Comparison of ENCODE assay signal across 38 cellular contexts in genomic region chr1:223146745-223147144, GRCh38. TPM values are rescaled to one million over a fixed set of nuclear protein-coding genes. Genes with fewer than 3 reads are reported as not detected.
DNase-seq lines count a peak whose midpoint lies in the region; ATAC-seq, FAIRE-seq and TF ChIP-seq lines count a peak whose summit lies in the region.
"Had no signal": no experiment of that assay in that cellular context is flagged by ENCODE, and none has a peak within 500 bp of the region (broad histone marks: within the 10 kb centered on the region; RNA-seq: fewer than 3 reads in every experiment).

No MANE protein-coding gene starts in this region.

- H3K27me3 ChIP-seq in GM12878 (replicated peaks in 1 of 2; ENCODE audit: control insufficient read depth in 2 of 2, insufficient read depth in 2 of 2, low read length in 1 of 2) (no peaks in the 10 kb centered on the region), K562 (ENCODE audit: control insufficient read depth in 2 of 2, insufficient read depth in 2 of 2, low read length in 2 of 2) (no peaks in the 10 kb centered on the region), sigmoid colon (no peaks in the 10 kb centered on the region)
- H3K27me3 ChIP-seq: BE2C; BLaER1; BLaER1 treated with 17β-estradiol and CSF1 and Interleukin-3, amounts not matched to agents 10 nM and 100 nM had no signal

- TF ChIP-seq POLR2A in GM12878 (IDR thresholded peaks at IDR 0.05; ENCODE audit: low read depth, low read length) (no peak), K562 (conservative IDR thresholded peaks at IDR 0.05) (no peak), sigmoid colon (IDR thresholded peaks at IDR 0.05) (no peak)

- H2AFZ ChIP-seq in GM12878 (ENCODE audit: control insufficient read depth, low read depth, low read length): no peak overlapping the region
- no peak overlapping the region for H2AFZ ChIP-seq in K562 (ENCODE audit: low read depth, low read length)

- no peaks in the 10 kb centered on the region for H3K36me3 ChIP-seq in GM12878 (ENCODE audit: control insufficient read depth in 2 of 2, insufficient read depth in 2 of 2, low read length in 1 of 2)
- no peaks in the 10 kb centered on the region for H3K36me3 ChIP-seq in K562 (ENCODE audit: control insufficient read depth, insufficient read depth, low read length)
- no peaks in the 10 kb centered on the region for H3K36me3 ChIP-seq in sigmoid colon
- H3K36me3 ChIP-seq: BE2C; BLaER1; BLaER1 treated with 17β-estradiol and CSF1 and Interleukin-3, amounts not matched to agents 10 nM and 100 nM had no signal

- TF ChIP-seq EP300 in GM12878 (IDR thresholded peaks at IDR 0.05; ENCODE audit: borderline replicate concordance in 1 of 2, control insufficient read depth in 1 of 2, low read depth in 2 of 2, low read length in 2 of 2): no peak
- no peak for TF ChIP-seq EP300 in K562 (IDR thresholded peaks at IDR 0.05; ENCODE audit: low read length)
- TF ChIP-seq EP300 in sigmoid colon (IDR thresholded peaks at IDR 0.05): no peak

- no peak for TF ChIP-seq RAD21 in GM12878 (IDR thresholded peaks at IDR 0.05; ENCODE audit: insufficient read depth, low read depth, low read length)
- TF ChIP-seq RAD21 in K562 (CRISPR knock-in tag; conservative IDR thresholded peaks at IDR 0.05 in 1 of 2, IDR thresholded peaks at IDR 0.05 in 1 of 2): no peak

- CTCF ChIA-PET in HEK293T (lab: Yijun Ruan, JAX): interaction anchor here (2.2 kb wide), 1 partner anchor 13 kb away, joined by 5 read pairs; no protein-coding TSS in a partner anchor
- CTCF ChIA-PET in GM12878 (lab: Yijun Ruan, JAX): interaction anchor here (1.1 to 2.0 kb wide), 3 partner anchors 9 to 98 kb away, joined by 3 to 10 read pairs (median 7); no protein-coding TSS in a partner anchor
- CTCF ChIA-PET in K562 (lab: Yijun Ruan, JAX; ENCODE audit: low intra/inter-chr PET ratio): no interaction called here
- CTCF ChIA-PET in activated CD4-positive, alpha-beta memory T cell treated with anti-CD3 and anti-CD28 coated beads, Interleukin-2, amount 10 ng/mL, durations not matched to agents 7 days and 5 days (lab: Charles Lee): interaction anchor here (1.4 to 2.1 kb wide), 2 partner anchors 13 to 23 kb away, joined by 5 to 11 read pairs; no protein-coding TSS in a partner anchor

- peaks cover 13% of the 10 kb centered on the region for H3K27me3 Mint-ChIP-seq in activated CD4-positive, alpha-beta memory T cell treated with anti-CD3 and anti-CD28 coated beads, Interleukin-2, amount 10 ng/mL, durations not matched to agents 7 days and 5 days
- H3K27me3 Mint-ChIP-seq: CD4-positive, alpha-beta T cell had no signal

- in situ Hi-C loops in GM12878 (cut with MboI): loop anchor here (25.0 kb wide), 1 partner anchor 1191 kb away; the partner anchor contains the start of gene NVL
- in situ Hi-C loops in K562 (cut with MboI): loop anchor here (25.0 kb wide), 1 partner anchor 541 kb away; no protein-coding TSS in a partner anchor

- H3K4me1 ChIP-seq in GM12878 (ENCODE audit: control insufficient read depth, insufficient read depth, low read length): peaks cover 12% of the 10 kb centered on the region
- H3K4me1 ChIP-seq in K562 (replicated peaks in 1 of 2; ENCODE audit: control insufficient read depth in 2 of 2, insufficient read depth in 2 of 2, low read length in 2 of 2): peaks cover 22 to 23% of the 10 kb centered on the region in 2 experiments
- H3K4me1 ChIP-seq in sigmoid colon: peaks cover 0 to 25% (median 16%) of the 10 kb centered on the region in 4 donors
- H3K4me1 ChIP-seq: BE2C had no signal

- no peak for TF ChIP-seq CTCF in GM12878 (IDR thresholded peaks at IDR 0.05 in 2 of 3, conservative IDR thresholded peaks at IDR 0.05 in 1 of 3; ENCODE audit: control insufficient read depth in 2 of 3, extremely low read depth in 1 of 3, insufficient read depth in 1 of 3, low read depth in 3 of 3, low read length in 3 of 3)
- no peak for TF ChIP-seq CTCF in K562 (IDR thresholded peaks at IDR 0.05 in 2 of 3, conservative IDR thresholded peaks at IDR 0.05 in 1 of 3; ENCODE audit: insufficient read depth in 2 of 3, low read depth in 1 of 3, low read length in 3 of 3)
- no peak for TF ChIP-seq CTCF in sigmoid colon (IDR thresholded peaks at IDR 0.05)

- H3K4me2 ChIP-seq in GM12878 (ENCODE audit: control insufficient read depth, insufficient read depth): no peak overlapping the region
- no peak overlapping the region for H3K4me2 ChIP-seq in K562 (ENCODE audit: insufficient read depth, low read length)
- H3K4me2 ChIP-seq: A549; BLaER1; BLaER1 treated with 17β-estradiol and CSF1 and Interleukin-3, amounts not matched to agents 10 nM and 100 nM had no signal

- H3K9me1 ChIP-seq in K562 (ENCODE audit: control insufficient read depth, insufficient read depth, low read length): peaks cover 3% of the 10 kb centered on the region

- H3K4me1 Mint-ChIP-seq in activated CD4-positive, alpha-beta memory T cell treated with anti-CD3 and anti-CD28 coated beads, Interleukin-2, amount 10 ng/mL, durations not matched to agents 7 days and 5 days: peaks cover 9% of the 10 kb centered on the region

- BruUV-seq in GM12878 (replicated peaks; lab: Mats Ljungman, UMichigan): no TSS peak
- BruUV-seq in K562 (replicated peaks; lab: Mats Ljungman, UMichigan): no TSS peak

- H3K36me3 Mint-ChIP-seq in activated CD4-positive, alpha-beta memory T cell treated with anti-CD3 and anti-CD28 coated beads, Interleukin-2, amount 10 ng/mL, durations not matched to agents 7 days and 5 days (ENCODE audit: low read depth): no peaks in the 10 kb centered on the region
- H3K36me3 Mint-ChIP-seq: CD14-positive monocyte; CD4-positive, alpha-beta memory T cell; CD4-positive, CD25-positive, alpha-beta regulatory T cell; CD8-positive, alpha-beta T cell had no signal

- H3K9ac ChIP-seq in GM12878 (ENCODE audit: control insufficient read depth, insufficient read depth, low read length): no peak overlapping the region
- H3K9ac ChIP-seq in K562 (ENCODE audit: insufficient read depth in 1 of 2, low read depth in 2 of 2, low read length in 2 of 2): no peak overlapping the region
- H3K9ac ChIP-seq: BLaER1; BLaER1 treated with 17β-estradiol and CSF1 and Interleukin-3, amounts not matched to agents 10 nM and 100 nM had no signal

- H3K79me2 ChIP-seq in GM12878 (ENCODE audit: control insufficient read depth, insufficient read depth, low read length) (no peaks in the 10 kb centered on the region), K562 (ENCODE audit: control insufficient read depth, insufficient read depth, low read length) (no peaks in the 10 kb centered on the region)

- intact Hi-C loops in GM12878 (cut with micrococcal nuclease; ENCODE audit: unreplicated experiment): no loop called here
- intact Hi-C loops in K562 (cut with micrococcal nuclease): no loop called here
- intact Hi-C loops in sigmoid colon (cut with DNase I): no loop called here
- intact Hi-C loops in left ventricle myocardium superior (cut with micrococcal nuclease): no loop called here

- DNase-seq in HEK293T (ENCODE audit: extremely low spot score) (no peak), GM12878 (ENCODE audit: low read depth, low spot score) (no peak), K562 (ENCODE audit: extremely low read depth in 1 of 4, low spot score in 3 of 4) (no peak), sigmoid colon (peak; percentile 21), amniotic stem cell (lab: John Stamatoyannopoulos, UW) (no peak), left ventricle myocardium superior (no peak), NCI-H2196 treated with DMSO at 0.1 percent for 48 hours (lab: John Stamatoyannopoulos, UW; ENCODE audit: unreplicated experiment) (no peak)
- DNase-seq in activated CD4-positive, alpha-beta memory T cell treated with anti-CD3 and anti-CD28 coated beads, Interleukin-2, amount 10 ng/mL, durations not matched to agents 7 days and 5 days: no peak
- DNase-seq: 8988T; ACHN; AML-193; BE2C; C1 segment of cervical spinal cord; Caco-2; Calu3; CD4-positive, alpha-beta memory T cell; CD4-positive, alpha-beta T cell; CD4-positive, CD25-positive, alpha-beta regulatory T cell; CD8-positive, alpha-beta memory T cell; CD8-positive, alpha-beta T cell; COR-L47; DMS 273 treated with DMSO at 0.1 percent for 48 hours; DMS153; DMS53; DMS79; DMS79 treated with DMSO at 0.1 percent for 48 hours; DND-41; EL had no signal

- H3K9me3 ChIP-seq in GM12878 (replicated peaks; ENCODE audit: control insufficient read depth, insufficient read depth, low read length) (no peaks in the 10 kb centered on the region; the same call in 2 of the 3 replicates), K562 (replicated peaks; ENCODE audit: control insufficient read depth, insufficient read depth, low read depth, low read length) (no peaks in the 10 kb centered on the region), sigmoid colon (peaks cover 0 to 4% (median 0%) of the 10 kb centered on the region in 4 donors)
- H3K9me3 ChIP-seq: BE2C, Caco-2 had no signal

- no peak for FAIRE-seq in GM12878 (lab: Jason Lieb, UNC)
- FAIRE-seq in K562 (lab: Jason Lieb, UNC): no peak
- FAIRE-seq: A204.1, A549, D721Med had no signal

- no peak overlapping the region for H3K4me3 Mint-ChIP-seq in activated CD4-positive, alpha-beta memory T cell treated with anti-CD3 and anti-CD28 coated beads, Interleukin-2, amount 10 ng/mL, durations not matched to agents 7 days and 5 days
- H3K4me3 Mint-ChIP-seq: B cell; CD14-positive monocyte; CD4-positive, alpha-beta memory T cell; CD4-positive, alpha-beta T cell; CD8-positive, alpha-beta T cell had no signal

- peaks cover 10% of the 10 kb centered on the region for H3K9me3 Mint-ChIP-seq in activated CD4-positive, alpha-beta memory T cell treated with anti-CD3 and anti-CD28 coated beads, Interleukin-2, amount 10 ng/mL, durations not matched to agents 7 days and 5 days
- H3K9me3 Mint-ChIP-seq: CD8-positive, alpha-beta T cell had no signal

- ATAC-seq in GM12878: no peak
- ATAC-seq in K562: no peak
- ATAC-seq in left ventricle myocardium superior: no peak
- ATAC-seq: A549; CD8-positive, alpha-beta T cell had no signal

- 44% methylated on average over 2 of the region's 2 CpGs for WGBS in GM12878 (ENCODE audit: insufficient coverage, insufficient replicate concordance, low lambda C conversion rate, missing lambda C conversion rate)
- 33% methylated on average over 2 of the region's 2 CpGs for WGBS in K562 (ENCODE audit: insufficient coverage, low coverage, missing lambda C conversion rate)
- 92 to 93% methylated on average over 2 of the region's 2 CpGs for WGBS in sigmoid colon, 2 donors

- H4K20me1 ChIP-seq in GM12878 (ENCODE audit: control insufficient read depth, insufficient read depth): no peaks in the 10 kb centered on the region
- no peaks in the 10 kb centered on the region for H4K20me1 ChIP-seq in K562 (replicated peaks; ENCODE audit: control insufficient read depth, insufficient read depth, low read length)
- H4K20me1 ChIP-seq: BLaER1; BLaER1 treated with 17β-estradiol and CSF1 and Interleukin-3, amounts not matched to agents 10 nM and 100 nM had no signal

- RAD21 ChIA-PET in GM12878 (lab: Charles Lee; ENCODE audit: unreplicated experiment): interaction anchor here (1.1 kb wide), 1 partner anchor 34 kb away, joined by 3 read pairs; no protein-coding TSS in a partner anchor

- H3K4me3 ChIP-seq in GM12878 (no peak overlapping the region), K562 (no peak overlapping the region), sigmoid colon (no peak overlapping the region)
- H3K4me3 ChIP-seq: A549; BLaER1; BLaER1 treated with 17β-estradiol and CSF1 and Interleukin-3, amounts not matched to agents 10 nM and 100 nM had no signal

- no peak overlapping the region for H3K27ac ChIP-seq in GM12878 (ENCODE audit: control insufficient read depth, insufficient read depth)
- no peak overlapping the region for H3K27ac ChIP-seq in K562 (ENCODE audit: extremely low read depth, low read depth, low read length)
- H3K27ac ChIP-seq in sigmoid colon: no peak overlapping the region
- H3K27ac ChIP-seq: 22Rv1; A549; BLaER1; BLaER1 treated with 17β-estradiol and CSF1 and Interleukin-3, amounts not matched to agents 10 nM and 100 nM; C4-2B had no signal

- no peak overlapping the region for H3K27ac Mint-ChIP-seq in activated CD4-positive, alpha-beta memory T cell treated with anti-CD3 and anti-CD28 coated beads, Interleukin-2, amount 10 ng/mL, durations not matched to agents 7 days and 5 days
- H3K27ac Mint-ChIP-seq: B cell; CD4-positive, alpha-beta memory T cell; CD4-positive, alpha-beta T cell; CD4-positive, CD25-positive, alpha-beta regulatory T cell; CD8-positive, alpha-beta T cell had no signal

- POLR2A ChIA-PET in HEK293T (lab: Yijun Ruan, JAX): no interaction called here
- POLR2A ChIA-PET in GM12878 (lab: Charles Lee): no interaction called here
- POLR2A ChIA-PET in K562 (lab: Yijun Ruan, JAX): no interaction called here
- POLR2A ChIA-PET in activated CD4-positive, alpha-beta memory T cell treated with anti-CD3 and anti-CD28 coated beads, Interleukin-2, amount 10 ng/mL, durations not matched to agents 7 days and 5 days (lab: Charles Lee): no interaction called here

- SMC1A ChIA-PET in GM12878 (lab: Charles Lee; ENCODE audit: uncharacterized antibody, unreplicated experiment): interaction anchor here (0.6 to 1.1 kb wide), 3 partner anchors 29 to 98 kb away, joined by 3 read pairs; no protein-coding TSS in a partner anchor

RNA-seq across cellular contexts. Expression of gene TLR5, which starts 3.7 kb away (rescaled TPM):
- 15.8 and 18.4 TPM in 2 replicates for total RNA-seq in GM12878 (2013; cell fraction: nucleolus; rRNA removed)
- 0.38 and 0.45 TPM in 2 replicates for total RNA-seq in GM12878 (2014; rRNA removed)
- total RNA-seq in GM12878 (2014; rRNA removed; fragmentation: Illumina TruSeq; extraction: Trizol): 0.89 and 1.3 TPM in 2 replicates
- 0.56 and 0.69 TPM in 2 replicates for total RNA-seq in GM12878 (2021)
- polyA plus RNA-seq in GM12878 (2011; ENCODE audit: low read depth): not detected
- polyA plus RNA-seq in GM12878 (2011; rRNA removed): 5.3 and 5.8 TPM in 2 replicates
- 4.3 and 9.8 TPM in 2 replicates for polyA plus RNA-seq in GM12878 (2011; cell fraction: cytosol; rRNA removed)
- polyA plus RNA-seq in GM12878 (2011; cell fraction: nucleus; rRNA removed): 8.7 and 9.9 TPM in 2 replicates
- polyA plus RNA-seq in GM12878 (2012): 0.04 TPM in 1 of 2 replicates, not detected in the other
- 0.93 and 1.9 TPM in 2 replicates for polyA plus RNA-seq in GM12878 (2014; fragmentation: Illumina TruSeq; extraction: Trizol)
- polyA plus RNA-seq in GM12878 (2014; fragmentation: Nextera tagmentation; extraction: Ambion mirVana): under 1 TPM; 0.34 to 0.51 TPM
- polyA plus RNA-seq in GM12878 (2014; rRNA removed): 0.72 and 1.1 TPM in 2 replicates
- 1 to 10 TPM in 1 of 2 experiments, under 1 TPM in 1; 0.60 to 1.2 TPM for polyA plus RNA-seq in GM12878 (2016; fragmentation: Nextera tagmentation; extraction: Ambion mirVana)
- 6.9 and 9.6 TPM in 2 replicates for polyA minus RNA-seq in GM12878 (2011; rRNA and poly(A)+ RNA removed)
- 1.2 and 2.4 TPM in 2 replicates for polyA minus RNA-seq in GM12878 (2011; cell fraction: cytosol; rRNA and poly(A)+ RNA removed)
- polyA minus RNA-seq in GM12878 (2011; cell fraction: nucleus; rRNA and poly(A)+ RNA removed): 6.2 and 7.3 TPM in 2 replicates
- 16.1 and 23.2 TPM in 2 replicates for total RNA-seq in K562 (2011; cell fraction: chromatin; rRNA removed; ENCODE audit: low replicate concordance)
- total RNA-seq in K562 (2011; cell fraction: nucleolus; rRNA removed): 13.3 and 14.8 TPM in 2 replicates
- 14.8 and 22.7 TPM in 2 replicates for total RNA-seq in K562 (2011; cell fraction: nucleoplasm; rRNA removed)
- 1.4 and 1.5 TPM in 2 replicates for total RNA-seq in K562 (2014; rRNA removed)
- 1.9 and 2.6 TPM in 2 replicates for total RNA-seq in K562 (2014; rRNA removed; fragmentation: Illumina TruSeq; extraction: Trizol)
- 0.94 and 1.1 TPM in 2 replicates for total RNA-seq in K562 (2015; rRNA removed; fragmentation: Illumina TruSeq; extraction: Trizol)
- total RNA-seq in K562 (2021): 1.8 and 2.8 TPM in 2 replicates
- 3.3 and 7.4 TPM in 2 replicates for polyA plus RNA-seq in K562 (2011; rRNA removed)
- 8.9 and 20.6 TPM in 2 replicates for polyA plus RNA-seq in K562 (2011; cell fraction: cytosol; rRNA removed)
- polyA plus RNA-seq in K562 (2011; cell fraction: nucleus; rRNA removed): 11.1 and 28.8 TPM in 2 replicates
- 0.82 and 1.3 TPM in 2 replicates for polyA plus RNA-seq in K562 (2012)
- polyA plus RNA-seq in K562 (2014; fragmentation: Illumina TruSeq; extraction: Trizol): 1.9 and 2.4 TPM in 2 replicates
- 1 to 10 TPM in 1 of 2 experiments, under 1 TPM in 1; 0.93 to 1.0 TPM for polyA plus RNA-seq in K562 (2014; fragmentation: Nextera tagmentation; extraction: Ambion mirVana)
- polyA plus RNA-seq in K562 (2014; rRNA removed): 2.9 and 3.2 TPM in 2 replicates
- 3.9 and 7.9 TPM in 2 replicates for polyA minus RNA-seq in K562 (2011; rRNA and poly(A)+ RNA removed)
- polyA minus RNA-seq in K562 (2011; cell fraction: cytosol; rRNA and poly(A)+ RNA removed): 1.5 TPM in 1 of 2 replicates, not detected in the other
- polyA minus RNA-seq in K562 (2011; cell fraction: nucleus; rRNA and poly(A)+ RNA removed): 7.6 and 13.1 TPM in 2 replicates
- total RNA-seq in sigmoid colon: 10 to 100 TPM in 1 of 4 donors, 1 to 10 TPM in 3; 3.6 to 10.2 (median 4.3) TPM
- polyA plus RNA-seq in sigmoid colon: 1 to 10 TPM in 1 of 3 donors, under 1 TPM in 2; 0.23 to 1.9 (median 0.60) TPM
- total RNA-seq in activated CD4-positive, alpha-beta memory T cell treated with anti-CD3 and anti-CD28 coated beads, Interleukin-2, amount 10 ng/mL, durations not matched to agents 7 days and 5 days: under 1 TPM; 0.15 to 0.23 TPM
- total RNA-seq in left ventricle myocardium superior: 2.5 TPM
- total RNA-seq: A172, B cell had no signal
